1 cellular context compared by ENCODE assay signal in the genomic region with DNA sequence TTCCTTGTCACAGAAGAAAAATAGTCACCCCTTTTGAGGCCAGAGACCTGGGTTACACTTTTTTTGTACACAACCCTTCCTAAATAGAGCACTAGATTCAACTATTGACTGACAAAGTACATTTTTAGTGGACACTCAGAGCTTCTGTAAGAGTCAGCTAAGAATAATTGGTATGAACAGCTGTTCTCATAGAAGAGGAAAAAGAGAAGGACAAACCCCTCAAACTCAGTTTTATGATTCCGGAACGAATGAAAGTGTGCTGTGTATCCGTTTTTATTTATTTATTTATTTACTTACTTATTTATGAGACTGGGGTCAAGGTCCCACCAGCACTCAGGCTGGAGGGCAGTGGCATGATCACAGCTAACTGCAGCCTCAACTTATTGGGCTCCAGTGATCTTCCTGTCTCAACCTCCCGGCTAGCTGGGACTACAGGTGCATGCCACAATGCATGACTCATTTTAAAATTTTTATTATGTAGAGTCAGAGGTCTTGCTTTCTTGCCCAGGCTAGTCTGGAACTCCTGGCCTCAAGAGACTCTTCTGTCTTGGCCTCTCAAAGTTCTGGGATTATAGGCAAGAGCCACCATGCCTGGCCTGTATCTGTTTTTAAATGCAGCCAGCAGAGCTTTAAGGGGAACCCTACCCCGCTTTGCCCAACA.
TF ChIP-seq lines count a peak whose summit lies in the region.

No MANE protein-coding gene starts in this region.

TF ChIP-seq in HCT116, 20 proteins besides CTCF, POLR2A, EP300 and RAD21:
- TF ChIP-seq SIN3A (IDR thresholded peaks at IDR 0.05; ENCODE audit: low read depth) (no peak), EZH2 (IDR thresholded peaks at IDR 0.05) (no peak), EZH2phosphoT487 (IDR thresholded peaks at IDR 0.05; ENCODE audit: borderline replicate concordance) (no peak), CBX3 (IDR thresholded peaks at IDR 0.05; ENCODE audit: low read depth) (peak; percentile 69; the same call in 1 of the 2 replicates), YY1 (IDR thresholded peaks at IDR 0.05; ENCODE audit: extremely low read depth, insufficient replicate concordance, low read depth, low read length) (no peak), ZNF274 (IDR thresholded peaks at IDR 0.05; ENCODE audit: low read depth, low read length) (no peak), SP1 (IDR thresholded peaks at IDR 0.05; ENCODE audit: low read depth) (peak; percentile 68), POLR2AphosphoS5 (IDR thresholded peaks at IDR 0.05; ENCODE audit: low read depth, low read length) (0 out of 2 replicates have a peak, but pooled peaks have one; percentile 18), SRF (IDR thresholded peaks at IDR 0.05; ENCODE audit: low read depth) (no peak), EGR1 (IDR thresholded peaks at IDR 0.05; ENCODE audit: low read depth) (no peak), JUND (IDR thresholded peaks at IDR 0.05) (peak; percentile 87), FOSL1 (IDR thresholded peaks at IDR 0.05; ENCODE audit: low read depth) (peak; percentile 87), ZFX (IDR thresholded peaks at IDR 0.05) (no peak), CEBPB (IDR thresholded peaks at IDR 0.05; ENCODE audit: low read depth) (no peak), TCF7L2 (IDR thresholded peaks at IDR 0.05; ENCODE audit: borderline replicate concordance, extremely low read depth, insufficient read depth, insufficient read length) (no peak), ELF1 (IDR thresholded peaks at IDR 0.05; ENCODE audit: borderline replicate concordance, low read depth) (no peak)
- TF ChIP-seq, protein P1, sequence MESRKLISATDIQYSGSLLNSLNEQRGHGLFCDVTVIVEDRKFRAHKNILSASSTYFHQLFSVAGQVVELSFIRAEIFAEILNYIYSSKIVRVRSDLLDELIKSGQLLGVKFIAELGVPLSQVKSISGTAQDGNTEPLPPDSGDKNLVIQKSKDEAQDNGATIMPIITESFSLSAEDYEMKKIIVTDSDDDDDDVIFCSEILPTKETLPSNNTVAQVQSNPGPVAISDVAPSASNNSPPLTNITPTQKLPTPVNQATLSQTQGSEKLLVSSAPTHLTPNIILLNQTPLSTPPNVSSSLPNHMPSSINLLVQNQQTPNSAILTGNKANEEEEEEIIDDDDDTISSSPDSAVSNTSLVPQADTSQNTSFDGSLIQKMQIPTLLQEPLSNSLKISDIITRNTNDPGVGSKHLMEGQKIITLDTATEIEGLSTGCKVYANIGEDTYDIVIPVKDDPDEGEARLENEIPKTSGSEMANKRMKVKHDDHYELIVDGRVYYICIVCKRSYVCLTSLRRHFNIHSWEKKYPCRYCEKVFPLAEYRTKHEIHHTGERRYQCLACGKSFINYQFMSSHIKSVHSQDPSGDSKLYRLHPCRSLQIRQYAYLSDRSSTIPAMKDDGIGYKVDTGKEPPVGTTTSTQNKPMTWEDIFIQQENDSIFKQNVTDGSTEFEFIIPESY (IDR thresholded peaks at IDR 0.05; ENCODE audit: extremely low read depth, insufficient replicate concordance, low read length): no peak
- TF ChIP-seq, protein P2, sequence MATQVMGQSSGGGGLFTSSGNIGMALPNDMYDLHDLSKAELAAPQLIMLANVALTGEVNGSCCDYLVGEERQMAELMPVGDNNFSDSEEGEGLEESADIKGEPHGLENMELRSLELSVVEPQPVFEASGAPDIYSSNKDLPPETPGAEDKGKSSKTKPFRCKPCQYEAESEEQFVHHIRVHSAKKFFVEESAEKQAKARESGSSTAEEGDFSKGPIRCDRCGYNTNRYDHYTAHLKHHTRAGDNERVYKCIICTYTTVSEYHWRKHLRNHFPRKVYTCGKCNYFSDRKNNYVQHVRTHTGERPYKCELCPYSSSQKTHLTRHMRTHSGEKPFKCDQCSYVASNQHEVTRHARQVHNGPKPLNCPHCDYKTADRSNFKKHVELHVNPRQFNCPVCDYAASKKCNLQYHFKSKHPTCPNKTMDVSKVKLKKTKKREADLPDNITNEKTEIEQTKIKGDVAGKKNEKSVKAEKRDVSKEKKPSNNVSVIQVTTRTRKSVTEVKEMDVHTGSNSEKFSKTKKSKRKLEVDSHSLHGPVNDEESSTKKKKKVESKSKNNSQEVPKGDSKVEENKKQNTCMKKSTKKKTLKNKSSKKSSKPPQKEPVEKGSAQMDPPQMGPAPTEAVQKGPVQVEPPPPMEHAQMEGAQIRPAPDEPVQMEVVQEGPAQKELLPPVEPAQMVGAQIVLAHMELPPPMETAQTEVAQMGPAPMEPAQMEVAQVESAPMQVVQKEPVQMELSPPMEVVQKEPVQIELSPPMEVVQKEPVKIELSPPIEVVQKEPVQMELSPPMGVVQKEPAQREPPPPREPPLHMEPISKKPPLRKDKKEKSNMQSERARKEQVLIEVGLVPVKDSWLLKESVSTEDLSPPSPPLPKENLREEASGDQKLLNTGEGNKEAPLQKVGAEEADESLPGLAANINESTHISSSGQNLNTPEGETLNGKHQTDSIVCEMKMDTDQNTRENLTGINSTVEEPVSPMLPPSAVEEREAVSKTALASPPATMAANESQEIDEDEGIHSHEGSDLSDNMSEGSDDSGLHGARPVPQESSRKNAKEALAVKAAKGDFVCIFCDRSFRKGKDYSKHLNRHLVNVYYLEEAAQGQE (IDR thresholded peaks at IDR 0.05; ENCODE audit: low read depth): no peak
- TF ChIP-seq, protein P3, sequence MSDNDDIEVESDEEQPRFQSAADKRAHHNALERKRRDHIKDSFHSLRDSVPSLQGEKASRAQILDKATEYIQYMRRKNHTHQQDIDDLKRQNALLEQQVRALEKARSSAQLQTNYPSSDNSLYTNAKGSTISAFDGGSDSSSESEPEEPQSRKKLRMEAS (IDR thresholded peaks at IDR 0.05): peak; percentile 56
- TF ChIP-seq, protein P4, sequence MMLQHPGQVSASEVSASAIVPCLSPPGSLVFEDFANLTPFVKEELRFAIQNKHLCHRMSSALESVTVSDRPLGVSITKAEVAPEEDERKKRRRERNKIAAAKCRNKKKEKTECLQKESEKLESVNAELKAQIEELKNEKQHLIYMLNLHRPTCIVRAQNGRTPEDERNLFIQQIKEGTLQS (IDR thresholded peaks at IDR 0.05): no peak; the same call in 1 of the 2 replicates
